In genomic region chr19:38277969-38278680, GRCh38 we compare ENCODE assay signal across 1 cellular context.
TF ChIP-seq lines count a peak whose summit lies in the region.

No MANE protein-coding gene starts in this region.

TF ChIP-seq in K562, 482 proteins besides CTCF, POLR2A, EP300 and RAD21:
- TF ChIP-seq STAG1 (CRISPR knock-in tag; IDR thresholded peaks at IDR 0.05; ENCODE audit: borderline replicate concordance) (no peak), ZNF133 (CRISPR knock-in tag; IDR thresholded peaks at IDR 0.05) (no peak), ZNF561 (CRISPR knock-in tag; conservative IDR thresholded peaks at IDR 0.05) (no peak), ZBTB49 (CRISPR knock-in tag; IDR thresholded peaks at IDR 0.05; ENCODE audit: borderline replicate concordance) (no peak), PRDM10 (IDR thresholded peaks at IDR 0.05; ENCODE audit: partially characterized antibody) (no peak), STAT5A (IDR thresholded peaks at IDR 0.05; ENCODE audit: borderline replicate concordance, low read length) (no peak), NBN (IDR thresholded peaks at IDR 0.05; ENCODE audit: low read depth) (no peak), HMG20A (CRISPR knock-in tag; conservative IDR thresholded peaks at IDR 0.05) (no peak), SMARCE1 (IDR thresholded peaks at IDR 0.05) (no peak), ZBTB43 (CRISPR knock-in tag; IDR thresholded peaks at IDR 0.05) (no peak), GTF2E2 (tag; IDR thresholded peaks at IDR 0.05) (no peak)
